Comparison of ENCODE assay signal across 18 cellular contexts in genomic region chr19:17049711-17050280, GRCh38. TPM values are rescaled to one million over a fixed set of nuclear protein-coding genes. Genes with fewer than 3 reads are reported as not detected.
DNase-seq lines count a peak whose midpoint lies in the region; ATAC-seq, FAIRE-seq and TF ChIP-seq lines count a peak whose summit lies in the region.
"Had no signal": no experiment of that assay in that cellular context is flagged by ENCODE, and none has a peak within 500 bp of the region (broad histone marks: within the 10 kb centered on the region; RNA-seq: fewer than 3 reads in every experiment).

No MANE protein-coding gene starts in this region.

- BruUV-seq in Calu3 (replicated peaks; lab: Mats Ljungman, UMichigan): no TSS peak

- no peak for TF ChIP-seq CTCF in astrocyte (IDR thresholded peaks at IDR 0.05; ENCODE audit: insufficient read depth, low read depth, low read length)
- TF ChIP-seq CTCF in foreskin keratinocyte (conservative IDR thresholded peaks at IDR 0.05): no peak
- no peak for TF ChIP-seq CTCF in Calu3 (IDR thresholded peaks at IDR 0.05; ENCODE audit: unreplicated experiment)

- DNase-seq in HCEC 1CT: peak; percentile 21
- DNase-seq in astrocyte (ENCODE audit: low read depth): peak; percentile 63
- DNase-seq in foreskin keratinocyte: peak; percentile 22 to 62
- DNase-seq in NCI-H2107 (lab: John Stamatoyannopoulos, UW): no peak
- DNase-seq in Calu3: no peak
- DNase-seq in naive thymus-derived CD8-positive, alpha-beta T cell: no peak
- DNase-seq: activated naive CD8-positive, alpha-beta T cell treated with anti-CD3 and anti-CD28 coated beads, Interleukin-2, amount 10 ng/mL, durations not matched to agents 7 days and 5 days; left cardiac atrium; NCI-H1930; NCI-H748 treated with DMSO at 0.1 percent for 48 hours; SIG-M5 had no signal

- H3K9me3 ChIP-seq in astrocyte (ENCODE audit: insufficient read depth, low read depth, low read length): no peaks in the 10 kb centered on the region
- no peaks in the 10 kb centered on the region for H3K9me3 ChIP-seq in subcutaneous abdominal adipose tissue (ENCODE audit: control insufficient read depth in 5 of 5, low read length in 5 of 5)
- H3K9me3 ChIP-seq: suprapubic skin had no signal

- FAIRE-seq in astrocyte (lab: Jason Lieb, UNC): no peak
- FAIRE-seq: TTC549 had no signal

- peaks cover 4% of the 10 kb centered on the region for H3K4me1 ChIP-seq in astrocyte (ENCODE audit: insufficient read depth, low read length)
- H3K4me1 ChIP-seq in foreskin keratinocyte: peaks cover 6% of the 10 kb centered on the region
- peaks cover 0 to 24% (median 8%) of the 10 kb centered on the region in 5 donors for H3K4me1 ChIP-seq in subcutaneous abdominal adipose tissue (ENCODE audit: control insufficient read depth in 5 of 5, insufficient read depth in 5 of 5, low read length in 5 of 5)

- no peak overlapping the region for H3K4me3 ChIP-seq in astrocyte (ENCODE audit: insufficient read depth, low read depth, low read length)
- H3K4me3 ChIP-seq in subcutaneous abdominal adipose tissue (ENCODE audit: low read depth in 1 of 5, low read length in 5 of 5): no peak overlapping the region
- H3K4me3 ChIP-seq: skin epidermis, suprapubic skin had no signal

- intact Hi-C loops in Calu3 (cut with micrococcal nuclease; ENCODE audit: unreplicated experiment): no loop called here

- H3K27ac ChIP-seq in astrocyte (ENCODE audit: low read depth, low read length) (no peak overlapping the region), foreskin keratinocyte (no peak overlapping the region), subcutaneous abdominal adipose tissue (ENCODE audit: low read depth, low read length) (peak overlapping the region; percentile 46)
- H3K27ac ChIP-seq: skin epidermis, suprapubic skin had no signal

- no peaks in the 10 kb centered on the region for H4K20me1 ChIP-seq in astrocyte (ENCODE audit: insufficient read depth, low read length)

- ATAC-seq in foreskin keratinocyte (peak; percentile 82), HG02642 (IDR thresholded peaks at IDR 0.05; ENCODE audit: poor library complexity, unreplicated experiment) (no peak)
- no peak for ATAC-seq in naive thymus-derived CD8-positive, alpha-beta T cell

- H3K4me3 Mint-ChIP-seq in astrocyte (ENCODE audit: unreplicated experiment) (no peak overlapping the region), Calu3 (ENCODE audit: low read depth, unreplicated experiment) (no peak overlapping the region)
- no peak overlapping the region for H3K4me3 Mint-ChIP-seq in naive thymus-derived CD8-positive, alpha-beta T cell
- H3K4me3 Mint-ChIP-seq: activated naive CD8-positive, alpha-beta T cell treated with anti-CD3 and anti-CD28 coated beads, Interleukin-2, amount 10 ng/mL, durations not matched to agents 7 days and 5 days; dendritic cell treated with granulocyte-macrophage colony-stimulating factor and Interleukin-4, amounts not matched to agents 40 ng/mL and 50 ng/mL, for 4 days; neural crest cell had no signal

- H3K36me3 Mint-ChIP-seq in astrocyte (ENCODE audit: low read depth, unreplicated experiment) (peaks cover 3% of the 10 kb centered on the region), Calu3 (ENCODE audit: insufficient read depth, unreplicated experiment) (peaks cover 4% of the 10 kb centered on the region)
- H3K36me3 Mint-ChIP-seq in naive thymus-derived CD8-positive, alpha-beta T cell: peaks cover 0 to 67% (median 5%) of the 10 kb centered on the region in 3 donors

- CTCF ChIA-PET in Calu3 (lab: Charles Lee): no interaction called here

- POLR2A ChIA-PET in naive thymus-derived CD8-positive, alpha-beta T cell (lab: Charles Lee): interaction anchor here (0.6 kb wide), 1 partner anchor 36 kb away, joined by 4 read pairs; no protein-coding TSS in a partner anchor

- H3K27ac Mint-ChIP-seq in astrocyte (ENCODE audit: unreplicated experiment): peak overlapping the region; percentile 27
- H3K27ac Mint-ChIP-seq in Calu3 (ENCODE audit: unreplicated experiment): no peak overlapping the region
- H3K27ac Mint-ChIP-seq in naive thymus-derived CD8-positive, alpha-beta T cell: peak overlapping the region in 1 of 10 donors; percentile 45
- H3K27ac Mint-ChIP-seq: activated naive CD8-positive, alpha-beta T cell treated with anti-CD3 and anti-CD28 coated beads, Interleukin-2, amount 10 ng/mL, durations not matched to agents 7 days and 5 days; dendritic cell treated with granulocyte-macrophage colony-stimulating factor and Interleukin-4, amounts not matched to agents 40 ng/mL and 50 ng/mL, for 4 days had no signal

- H3K27me3 Mint-ChIP-seq in astrocyte (ENCODE audit: low read depth, unreplicated experiment) (peaks cover 2% of the 10 kb centered on the region), Calu3 (ENCODE audit: unreplicated experiment) (no peaks in the 10 kb centered on the region)
- no peaks in the 10 kb centered on the region for H3K27me3 Mint-ChIP-seq in naive thymus-derived CD8-positive, alpha-beta T cell
- H3K27me3 Mint-ChIP-seq: activated naive CD8-positive, alpha-beta T cell treated with anti-CD3 and anti-CD28 coated beads, Interleukin-2, amount 10 ng/mL, durations not matched to agents 7 days and 5 days; dendritic cell treated with granulocyte-macrophage colony-stimulating factor and Interleukin-4, amounts not matched to agents 40 ng/mL and 50 ng/mL, for 4 days had no signal

- H2AFZ ChIP-seq in astrocyte (ENCODE audit: low read depth, low read length): no peak overlapping the region

- H3K27me3 ChIP-seq in astrocyte (ENCODE audit: insufficient read depth, low read length) (no peaks in the 10 kb centered on the region), foreskin keratinocyte (no peaks in the 10 kb centered on the region), subcutaneous abdominal adipose tissue (ENCODE audit: control insufficient read depth in 5 of 5, insufficient read depth in 4 of 5, low read length in 5 of 5) (no peaks in the 10 kb centered on the region)
- H3K27me3 ChIP-seq: suprapubic skin had no signal

- no peak overlapping the region for H3K4me2 ChIP-seq in astrocyte (ENCODE audit: low read length)

- no peak overlapping the region for H3K9ac ChIP-seq in astrocyte (ENCODE audit: low read length)
- H3K9ac ChIP-seq in subcutaneous abdominal adipose tissue (ENCODE audit: low read length in 5 of 5): peak overlapping the region in 1 of 5 donors; percentile 21

- peaks cover 5% of the 10 kb centered on the region for H3K4me1 Mint-ChIP-seq in astrocyte (ENCODE audit: low read depth, unreplicated experiment)
- H3K4me1 Mint-ChIP-seq in Calu3 (ENCODE audit: low read depth, unreplicated experiment): no peaks in the 10 kb centered on the region
- H3K4me1 Mint-ChIP-seq in naive thymus-derived CD8-positive, alpha-beta T cell: no peaks in the 10 kb centered on the region
- H3K4me1 Mint-ChIP-seq: activated naive CD8-positive, alpha-beta T cell treated with anti-CD3 and anti-CD28 coated beads, Interleukin-2, amount 10 ng/mL, durations not matched to agents 7 days and 5 days had no signal

- H3K79me2 ChIP-seq in astrocyte (ENCODE audit: insufficient read depth, low read length): no peaks in the 10 kb centered on the region

- H3K36me3 ChIP-seq in astrocyte (ENCODE audit: insufficient read depth, low read length) (peaks cover 3% of the 10 kb centered on the region), subcutaneous abdominal adipose tissue (ENCODE audit: control insufficient read depth in 5 of 5, insufficient read depth in 5 of 5, low read length in 5 of 5) (peaks cover 0 to 43% (median 25%) of the 10 kb centered on the region in 5 donors)

- H3K9me3 Mint-ChIP-seq in astrocyte (ENCODE audit: unreplicated experiment) (no peaks in the 10 kb centered on the region), Calu3 (ENCODE audit: low read depth, unreplicated experiment) (no peaks in the 10 kb centered on the region)
- H3K9me3 Mint-ChIP-seq in naive thymus-derived CD8-positive, alpha-beta T cell: no peaks in the 10 kb centered on the region
- H3K9me3 Mint-ChIP-seq: activated naive CD8-positive, alpha-beta T cell treated with anti-CD3 and anti-CD28 coated beads, Interleukin-2, amount 10 ng/mL, durations not matched to agents 7 days and 5 days; dendritic cell treated with granulocyte-macrophage colony-stimulating factor and Interleukin-4, amounts not matched to agents 40 ng/mL and 50 ng/mL, for 4 days; neural crest cell had no signal

RNA-seq across cellular contexts. Expression of gene CPAMD8, which starts 23.2 kb away (rescaled TPM):
- total RNA-seq in astrocyte (1.4 and 1.9 TPM in 2 replicates), foreskin keratinocyte (0.17 and 0.25 TPM in 2 replicates), Calu3 (2022) (5.7 and 5.8 TPM in 2 replicates)
- polyA plus RNA-seq in foreskin keratinocyte: 0.12 and 0.25 TPM in 2 replicates
- 1 to 10 TPM; 6.4 to 7.5 TPM for total RNA-seq in naive thymus-derived CD8-positive, alpha-beta T cell
- polyA plus RNA-seq in naive thymus-derived CD8-positive, alpha-beta T cell: 1 to 10 TPM in 2 of 3 donors, under 1 TPM in 1; 0.89 to 2.1 (median 1.1) TPM

RNA-seq across cellular contexts. Expression of gene HAUS8, which starts 25.5 kb away (rescaled TPM):
- total RNA-seq in astrocyte: 5.6 and 7.6 TPM in 2 replicates
- 15.6 and 18.1 TPM in 2 replicates for total RNA-seq in foreskin keratinocyte
- 18.7 and 20.6 TPM in 2 replicates for polyA plus RNA-seq in foreskin keratinocyte
- 15.7 and 20.5 TPM in 2 replicates for total RNA-seq in Calu3 (2022)
- 10 to 100 TPM; 18.3 to 20.4 TPM for total RNA-seq in naive thymus-derived CD8-positive, alpha-beta T cell
- polyA plus RNA-seq in naive thymus-derived CD8-positive, alpha-beta T cell: 10 to 100 TPM in 1 of 3 donors, 1 to 10 TPM in 2; 5.3 to 11.9 (median 5.9) TPM

RNA-seq across cellular contexts. Expression of gene MYO9B, which starts 25.8 kb away (rescaled TPM):
- total RNA-seq in astrocyte (117 and 123 TPM in 2 replicates), foreskin keratinocyte (41.3 and 48.6 TPM in 2 replicates), Calu3 (2022) (38.4 and 40.4 TPM in 2 replicates)
- 29.1 and 32.6 TPM in 2 replicates for polyA plus RNA-seq in foreskin keratinocyte
- 100 to 1,000 TPM; 169 to 171 TPM for total RNA-seq in naive thymus-derived CD8-positive, alpha-beta T cell
- polyA plus RNA-seq in naive thymus-derived CD8-positive, alpha-beta T cell: 10 to 100 TPM in 1 of 3 donors, 1 to 10 TPM in 2; 3.3 to 22.3 (median 8.0) TPM

Comparison
In these comparisons a context has a peak if more than half of its experiments do, and no peak if none do; other contexts are left out.
1. DNase-seq: peak in HCEC 1CT (single experiment), astrocyte (single experiment) and foreskin keratinocyte (2 of 2); none in NCI-H2107 (single experiment), Calu3 (single experiment) and naive thymus-derived CD8-positive, alpha-beta T cell (0 of 10).